Comparison of ENCODE assay signal across 26 cellular contexts in genomic region chr3:194377708-194378107, GRCh38. TPM values are rescaled to one million over a fixed set of nuclear protein-coding genes. Genes with fewer than 3 reads are reported as not detected.
DNase-seq lines count a peak whose midpoint lies in the region; ATAC-seq, FAIRE-seq and TF ChIP-seq lines count a peak whose summit lies in the region.
"Had no signal": no experiment of that assay in that cellular context is flagged by ENCODE, and none has a peak within 500 bp of the region (broad histone marks: within the 10 kb centered on the region; RNA-seq: fewer than 3 reads in every experiment).

No MANE protein-coding gene starts in this region.

- H3K4me1 Mint-ChIP-seq in chondrocyte (ENCODE audit: low read depth) (peaks cover 3% of the 10 kb centered on the region), nephron progenitor cell (peaks cover 68% of the 10 kb centered on the region)
- H3K4me1 Mint-ChIP-seq: CD14-positive monocyte; CD8-positive, alpha-beta memory T cell had no signal

- no peak overlapping the region for H3K4me3 Mint-ChIP-seq in chondrocyte (ENCODE audit: unreplicated experiment)
- H3K4me3 Mint-ChIP-seq in nephron progenitor cell: no peak overlapping the region
- H3K4me3 Mint-ChIP-seq: CD14-positive monocyte; CD4-positive, alpha-beta T cell; CD8-positive, alpha-beta memory T cell; GM23338; HFFc6 had no signal

- POLR2A ChIA-PET in endothelial cell of umbilical vein (lab: Charles Lee): no interaction called here

- no peak for TF ChIP-seq POLR2A in endothelial cell of umbilical vein (IDR thresholded peaks at IDR 0.05; ENCODE audit: low read depth, low read length)

- H3K9me3 Mint-ChIP-seq in chondrocyte (ENCODE audit: low read depth): no peaks in the 10 kb centered on the region
- H3K9me3 Mint-ChIP-seq in nephron progenitor cell: no peaks in the 10 kb centered on the region
- H3K9me3 Mint-ChIP-seq: CD14-positive monocyte; CD4-positive, alpha-beta T cell; CD8-positive, alpha-beta memory T cell; GM23338; HFFc6 had no signal

- H3K9me3 ChIP-seq in right atrium auricular region (no peaks in the 10 kb centered on the region), endothelial cell of umbilical vein (replicated peaks; ENCODE audit: control insufficient read depth, insufficient read depth, low read length) (no peaks in the 10 kb centered on the region)
- H3K9me3 ChIP-seq: A549; BE2C; BLaER1 treated with 17β-estradiol and CSF1 and Interleukin-3, amounts not matched to agents 10 nM and 100 nM; HAP-1 had no signal

- TF ChIP-seq CTCF in right atrium auricular region (IDR thresholded peaks at IDR 0.05) (no peak), chondrocyte (IDR thresholded peaks at IDR 0.05) (no peak), endothelial cell of umbilical vein (IDR thresholded peaks at IDR 0.05; ENCODE audit: extremely low read depth in 1 of 2, insufficient read depth in 1 of 2, low read depth in 1 of 2, low read length in 2 of 2) (no peak), nephron progenitor cell (IDR thresholded peaks at IDR 0.05) (no peak)

- H3K27ac Mint-ChIP-seq in chondrocyte (ENCODE audit: unreplicated experiment) (no peak overlapping the region), nephron progenitor cell (no peak overlapping the region)
- H3K27ac Mint-ChIP-seq: CD4-positive, alpha-beta T cell; CD8-positive, alpha-beta memory T cell; GM23338; HFFc6 had no signal

- H3K4me3 ChIP-seq in right atrium auricular region: no peak overlapping the region
- no peak overlapping the region for H3K4me3 ChIP-seq in endothelial cell of umbilical vein (replicated peaks in 1 of 3; ENCODE audit: insufficient read depth in 1 of 3, low read depth in 1 of 3, low read length in 3 of 3)
- H3K4me3 ChIP-seq: A549; BLaER1 treated with 17β-estradiol and CSF1 and Interleukin-3, amounts not matched to agents 10 nM and 100 nM; GM12878; GM23338; HAP-1 had no signal

- no peaks in the 10 kb centered on the region for H3K36me3 Mint-ChIP-seq in chondrocyte (ENCODE audit: low read depth)
- no peaks in the 10 kb centered on the region for H3K36me3 Mint-ChIP-seq in nephron progenitor cell (ENCODE audit: low read depth)
- H3K36me3 Mint-ChIP-seq: CD14-positive monocyte; CD8-positive, alpha-beta memory T cell had no signal

- no peaks in the 10 kb centered on the region for H4K20me1 ChIP-seq in endothelial cell of umbilical vein (replicated peaks; ENCODE audit: control insufficient read depth, extremely low read depth, insufficient read depth, low read length)
- H4K20me1 ChIP-seq: BLaER1 treated with 17β-estradiol and CSF1 and Interleukin-3, amounts not matched to agents 10 nM and 100 nM had no signal

- H3K9ac ChIP-seq in endothelial cell of umbilical vein (replicated peaks; ENCODE audit: extremely low read depth, insufficient read depth, low read length): no peak overlapping the region
- H3K9ac ChIP-seq: BLaER1 treated with 17β-estradiol and CSF1 and Interleukin-3, amounts not matched to agents 10 nM and 100 nM had no signal

- DNase-seq in left ventricle myocardium superior: peak; percentile 4
- DNase-seq in right atrium auricular region (ENCODE audit: low spot score): no peak
- peak; percentile 4 for DNase-seq in chondrocyte (ENCODE audit: low spot score)
- no peak for DNase-seq in endothelial cell of umbilical vein (ENCODE audit: low read depth, low spot score)
- DNase-seq in DMS53 treated with DMSO at 0.1 percent for 48 hours (lab: John Stamatoyannopoulos, UW; ENCODE audit: unreplicated experiment): no peak
- no peak for DNase-seq in nephron progenitor cell
- DNase-seq: 8988T; ACHN; AML-193; BE2C; CD4-positive, alpha-beta T cell; CD8-positive, alpha-beta memory T cell; DMS53; DND-41; GDM1; HFFc6 had no signal

- peak; percentile 58 for FAIRE-seq in endothelial cell of umbilical vein (lab: Jason Lieb, UNC)
- FAIRE-seq: A549, D721Med, GM12878, GM19239, H54 had no signal

- dilution Hi-C loops in endothelial cell of umbilical vein (cut with MboI; ENCODE audit: extremely low pct_ligation_motif_present, low sequenced_read_pairs): no loop called here

- no peaks in the 10 kb centered on the region for H3K27me3 ChIP-seq in right atrium auricular region
- H3K27me3 ChIP-seq in endothelial cell of umbilical vein (ENCODE audit: control insufficient read depth in 2 of 2, insufficient read depth in 2 of 2, low read length in 2 of 2): peaks cover 0 to 5% of the 10 kb centered on the region in 2 experiments
- H3K27me3 ChIP-seq: BE2C; BLaER1 treated with 17β-estradiol and CSF1 and Interleukin-3, amounts not matched to agents 10 nM and 100 nM had no signal

- H3K4me1 ChIP-seq in right atrium auricular region: no peaks in the 10 kb centered on the region
- H3K4me1 ChIP-seq in endothelial cell of umbilical vein (ENCODE audit: control insufficient read depth, extremely low read depth, insufficient read depth, low read length): peaks cover 13% of the 10 kb centered on the region
- H3K4me1 ChIP-seq: A549, HAP-1 had no signal

- H3K4me2 ChIP-seq in endothelial cell of umbilical vein (ENCODE audit: insufficient read depth, low read length): peak overlapping the region; percentile 10
- H3K4me2 ChIP-seq: A549, GM23338 had no signal

- H3K27me3 Mint-ChIP-seq in chondrocyte (ENCODE audit: low read depth) (peaks cover 32% of the 10 kb centered on the region), nephron progenitor cell (ENCODE audit: low read depth, poor library complexity) (peaks cover 22% of the 10 kb centered on the region)

- no peaks in the 10 kb centered on the region for H3K79me2 ChIP-seq in endothelial cell of umbilical vein (ENCODE audit: control insufficient read depth, insufficient read depth, low read length)

- no peak for ATAC-seq in left ventricle myocardium superior
- ATAC-seq in HG02852 (IDR thresholded peaks at IDR 0.05; ENCODE audit: unreplicated experiment): no peak
- ATAC-seq: A549, GM12878, GM23338 had no signal

- intact Hi-C loops in left ventricle myocardium superior (cut with micrococcal nuclease) (no loop called here), endothelial cell of umbilical vein (cut with micrococcal nuclease) (no loop called here)

- CTCF ChIA-PET in endothelial cell of umbilical vein (lab: Charles Lee): interaction anchor here (0.6 to 1.3 kb wide), 3 partner anchors 8 to 44 kb away, joined by 3 read pairs; no protein-coding TSS in a partner anchor

- no peak overlapping the region for H3K27ac ChIP-seq in right atrium auricular region
- no peak overlapping the region for H3K27ac ChIP-seq in endothelial cell of umbilical vein (ENCODE audit: insufficient read depth, low read depth, low read length)
- H3K27ac ChIP-seq: A549; BLaER1 treated with 17β-estradiol and CSF1 and Interleukin-3, amounts not matched to agents 10 nM and 100 nM had no signal

- no peak overlapping the region for H2AFZ ChIP-seq in endothelial cell of umbilical vein (ENCODE audit: low read depth, low read length)
- H2AFZ ChIP-seq: GM23338 had no signal

- no TSS peak for BruUV-seq in endothelial cell of umbilical vein (replicated peaks; lab: Mats Ljungman, UMichigan)

- no peaks in the 10 kb centered on the region for H3K9me1 ChIP-seq in endothelial cell of umbilical vein (replicated peaks; ENCODE audit: control insufficient read depth, extremely low read depth, insufficient read depth, low read length)

- H3K36me3 ChIP-seq in right atrium auricular region: no peaks in the 10 kb centered on the region
- no peaks in the 10 kb centered on the region for H3K36me3 ChIP-seq in endothelial cell of umbilical vein (ENCODE audit: control insufficient read depth in 2 of 2, extremely low read depth in 1 of 2, insufficient read depth in 2 of 2, low read length in 2 of 2)
- H3K36me3 ChIP-seq: BE2C; BLaER1 treated with 17β-estradiol and CSF1 and Interleukin-3, amounts not matched to agents 10 nM and 100 nM; HAP-1 had no signal

TF ChIP-seq in endothelial cell of umbilical vein, 7 proteins besides CTCF, POLR2A, EP300 and RAD21:
- TF ChIP-seq FOS (IDR thresholded peaks at IDR 0.05; ENCODE audit: borderline replicate concordance, insufficient read depth, low read length): peak; percentile 52
- TF ChIP-seq JUN (IDR thresholded peaks at IDR 0.05; ENCODE audit: borderline replicate concordance, insufficient read depth, insufficient read length, low read depth): no peak

RNA-seq across cellular contexts. Expression of gene LRRC15, which starts 8.2 kb away (rescaled TPM):
- total RNA-seq in left ventricle myocardium superior (0.42 TPM), right atrium auricular region (under 1 TPM; 0.07 to 0.08 TPM), chondrocyte (0.18 to 1.7 TPM (median 0.22 TPM) in 3 replicates), endothelial cell of umbilical vein (not detected in 2 replicates)
- not detected in 2 replicates for polyA plus RNA-seq in endothelial cell of umbilical vein
- not detected in 2 replicates for polyA plus RNA-seq in endothelial cell of umbilical vein (2011; cell fraction: cytosol; rRNA removed)
- not detected in 2 replicates for polyA plus RNA-seq in endothelial cell of umbilical vein (2011; cell fraction: nucleus; rRNA removed)
- not detected in 2 replicates for polyA plus RNA-seq in endothelial cell of umbilical vein (2012)
- polyA minus RNA-seq in endothelial cell of umbilical vein: not detected in 2 replicates
- not detected for polyA minus RNA-seq in endothelial cell of umbilical vein (2011; cell fraction: cytosol; rRNA and poly(A)+ RNA removed)
- polyA minus RNA-seq in endothelial cell of umbilical vein (2011; cell fraction: nucleus; rRNA and poly(A)+ RNA removed): not detected in 2 replicates
- total RNA-seq: CD4-positive, alpha-beta T cell; CD8-positive, alpha-beta memory T cell; GM12878 had no signal
- polyA plus RNA-seq: CD14-positive monocyte; CD8-positive, alpha-beta memory T cell; GM12878 had no signal

RNA-seq across cellular contexts. Expression of gene GP5, which starts 21.4 kb away (rescaled TPM):
- total RNA-seq in left ventricle myocardium superior: not detected
- total RNA-seq in right atrium auricular region: under 1 TPM in 1 of 2 donors, not detected in 1; 0.08 TPM
- total RNA-seq in chondrocyte: 0.28 TPM in 1 of 3 replicates, not detected in the others
- 0.11 TPM in 1 of 2 replicates, not detected in the other for total RNA-seq in endothelial cell of umbilical vein
- 0.03 and 0.06 TPM in 2 replicates for polyA plus RNA-seq in endothelial cell of umbilical vein
- 0.01 TPM in 1 of 2 replicates, not detected in the other for polyA plus RNA-seq in endothelial cell of umbilical vein (2011; cell fraction: cytosol; rRNA removed)
- 0.05 and 0.08 TPM in 2 replicates for polyA plus RNA-seq in endothelial cell of umbilical vein (2011; cell fraction: nucleus; rRNA removed)
- not detected in 2 replicates for polyA plus RNA-seq in endothelial cell of umbilical vein (2012)
- 0.17 and 0.19 TPM in 2 replicates for polyA minus RNA-seq in endothelial cell of umbilical vein
- polyA minus RNA-seq in endothelial cell of umbilical vein (2011; cell fraction: cytosol; rRNA and poly(A)+ RNA removed): not detected
- polyA minus RNA-seq in endothelial cell of umbilical vein (2011; cell fraction: nucleus; rRNA and poly(A)+ RNA removed): 0.29 and 0.43 TPM in 2 replicates
- total RNA-seq: GM12878 had no signal
- polyA plus RNA-seq: A549, GM12878 had no signal

RNA-seq across cellular contexts. Expression of gene CPN2, which starts 26.6 kb away (rescaled TPM):
- total RNA-seq in left ventricle myocardium superior (0.40 TPM), right atrium auricular region (not detected), chondrocyte (not detected in 3 replicates), endothelial cell of umbilical vein (not detected in 2 replicates)
- not detected in 2 replicates for polyA plus RNA-seq in endothelial cell of umbilical vein
- not detected in 2 replicates for polyA plus RNA-seq in endothelial cell of umbilical vein (2011; cell fraction: cytosol; rRNA removed)
- polyA plus RNA-seq in endothelial cell of umbilical vein (2011; cell fraction: nucleus; rRNA removed): not detected in 2 replicates
- not detected in 2 replicates for polyA plus RNA-seq in endothelial cell of umbilical vein (2012)
- polyA minus RNA-seq in endothelial cell of umbilical vein: not detected in 2 replicates
- polyA minus RNA-seq in endothelial cell of umbilical vein (2011; cell fraction: cytosol; rRNA and poly(A)+ RNA removed): not detected
- polyA minus RNA-seq in endothelial cell of umbilical vein (2011; cell fraction: nucleus; rRNA and poly(A)+ RNA removed): not detected in 2 replicates
- total RNA-seq: CD4-positive, alpha-beta T cell; CD8-positive, alpha-beta memory T cell; GM12878 had no signal
- polyA plus RNA-seq: A549; CD14-positive monocyte; CD8-positive, alpha-beta memory T cell; GM12878 had no signal

Comparison
In these comparisons a context has a peak if more than half of its experiments do, and no peak if none do; other contexts are left out.
1. DNase-seq: peak in left ventricle myocardium superior (single experiment) and chondrocyte (single experiment); none in right atrium auricular region (single experiment), endothelial cell of umbilical vein (single experiment), DMS53 treated with DMSO at 0.1 percent for 48 hours (single experiment) and nephron progenitor cell (single experiment).